24 cellular contexts compared by ENCODE assay signal in genomic region chr2:45676088-45676487, GRCh38. TPM values are rescaled to one million over a fixed set of nuclear protein-coding genes. Genes with fewer than 3 reads are reported as not detected.
DNase-seq lines count a peak whose midpoint lies in the region; ATAC-seq and TF ChIP-seq lines count a peak whose summit lies in the region.
"Had no signal": no experiment of that assay in that cellular context is flagged by ENCODE, and none has a peak within 500 bp of the region (broad histone marks: within the 10 kb centered on the region; RNA-seq: fewer than 3 reads in every experiment).

No MANE protein-coding gene starts in this region.

- peak; percentile 8 for ATAC-seq in body of pancreas
- no peak for ATAC-seq in lung (ENCODE audit: insufficient read depth, low FRiP score)
- ATAC-seq in GM18907 (IDR thresholded peaks at IDR 0.05; ENCODE audit: unreplicated experiment) = no peak
- ATAC-seq: GM12878, natural killer cell had no signal

- no peak for TF ChIP-seq POLR2A in body of pancreas (IDR thresholded peaks at IDR 0.05)
- TF ChIP-seq POLR2A in adrenal gland (IDR thresholded peaks at IDR 0.05) = no peak

- no peaks in the 10 kb centered on the region for H3K36me3 ChIP-seq in body of pancreas (replicated peaks in 1 of 2; ENCODE audit: insufficient read depth in 1 of 2, low read depth in 2 of 2)
- H3K36me3 ChIP-seq in lung (ENCODE audit: control insufficient read depth in 2 of 2, insufficient read depth in 2 of 2, low read length in 2 of 2) = no peaks in the 10 kb centered on the region
- H3K36me3 ChIP-seq in smooth muscle cell (ENCODE audit: low read depth) = no peaks in the 10 kb centered on the region
- H3K36me3 ChIP-seq in adrenal gland (replicated peaks in 1 of 2) = no peaks in the 10 kb centered on the region
- H3K36me3 ChIP-seq: ovary, right lobe of liver had no signal

- peaks cover 11% of the 10 kb centered on the region for H3F3A ChIP-seq in smooth muscle cell (ENCODE audit: low read depth)

- peaks cover 51% of the 10 kb centered on the region for H3K4me1 ChIP-seq in body of pancreas
- H3K4me1 ChIP-seq in lung (ENCODE audit: control insufficient read depth in 2 of 2, insufficient read depth in 2 of 2, low read length in 2 of 2) = peaks cover 7 to 28% of the 10 kb centered on the region in 2 donors
- H3K4me1 ChIP-seq in smooth muscle cell (ENCODE audit: low read depth) = peaks cover 8% of the 10 kb centered on the region
- peaks cover 12 to 25% of the 10 kb centered on the region in 2 donors for H3K4me1 ChIP-seq in adrenal gland (replicated peaks in 1 of 2)

- H3K27ac ChIP-seq in C4-2B (peak overlapping the region; percentile 78), body of pancreas (peak overlapping the region; percentile 69 to 91 (median 86)), lung (ENCODE audit: low read depth in 1 of 2, low read length in 1 of 2) (peak overlapping the region; percentile 58 to 79), smooth muscle cell (ENCODE audit: low read depth) (peak overlapping the region; percentile 86), adrenal gland (peak overlapping the region in 1 of 5 donors; percentile 56)
- H3K27ac ChIP-seq: ovary, right lobe of liver, SK-N-MC had no signal

- WGBS in body of pancreas, 2 donors = 36 to 48% methylated on average over 5 of the region's 5 CpGs
- 88 to 91% methylated on average over 5 of the region's 5 CpGs for WGBS in lung, 2 donors
- 97% methylated on average over 5 of the region's 5 CpGs for WGBS in smooth muscle cell (ENCODE audit: low lambda C conversion rate)
- 92 to 97% (median 95%) methylated on average over 5 of the region's 5 CpGs for whole genome bisulfite sequencing in adrenal gland, 4 donors

- H4K20me1 ChIP-seq in smooth muscle cell (ENCODE audit: low read depth) = no peaks in the 10 kb centered on the region

- peak overlapping the region; percentile 41 for H3K4me2 ChIP-seq in smooth muscle cell

- DNase-seq in body of pancreas (peak in 3 of 4 donors; percentile 20 to 42 (median 22)), lung (ENCODE audit: low spot score) (no peak), smooth muscle cell (lab: John Stamatoyannopoulos, UW; ENCODE audit: unreplicated experiment) (no peak), adrenal gland (no peak), NCI-H187 (lab: John Stamatoyannopoulos, UW) (no peak)
- DNase-seq in activated CD4-positive, alpha-beta T cell treated with anti-CD3 and anti-CD28 coated beads for 1 hour = no peak
- DNase-seq: activated CD4-positive, alpha-beta T cell treated with anti-CD3 and anti-CD28 coated beads, Interleukin-2, amount 10 ng/mL, durations not matched to agents 24 days and 14 days; activated naive CD4-positive, alpha-beta T cell treated with Interleukin-2 at 50 U/mL for 16 hours; activated T-cell treated with anti-CD3 and anti-CD28 coated beads, Interleukin-2, amount 50 U/mL, for 48 hours; amniotic stem cell; cortex of kidney; endodermal cell; H7; natural killer cell; NCI-H187 treated with DMSO at 0.1 percent for 48 hours; NCI-H69; right lobe of liver; stimulated activated CD8-positive, alpha-beta memory T cell treated with anti-CD3 and anti-CD28 coated beads, Interleukin-4, amount 100 ng/mL, for 48 hours; T-helper 2 cell had no signal

- H3K9me3 ChIP-seq in body of pancreas (no peaks in the 10 kb centered on the region), lung (ENCODE audit: control insufficient read depth in 2 of 2, insufficient read depth in 1 of 2, low read length in 1 of 2) (no peaks in the 10 kb centered on the region), smooth muscle cell (replicated peaks; ENCODE audit: low read depth) (no peaks in the 10 kb centered on the region), adrenal gland (replicated peaks in 1 of 3) (no peaks in the 10 kb centered on the region)
- H3K9me3 ChIP-seq: ovary, right lobe of liver had no signal

- TF ChIP-seq CTCF in C4-2B (conservative IDR thresholded peaks at IDR 0.05) = no peak
- no peak for TF ChIP-seq CTCF in body of pancreas (IDR thresholded peaks at IDR 0.05)
- no peak for TF ChIP-seq CTCF in lung (IDR thresholded peaks at IDR 0.05; ENCODE audit: control extremely low read depth, extremely low read depth)
- no peak for TF ChIP-seq CTCF in smooth muscle cell (IDR thresholded peaks at IDR 0.05; ENCODE audit: borderline replicate concordance, insufficient read depth, poor library complexity, severe bottlenecking)
- no peak for TF ChIP-seq CTCF in adrenal gland (IDR thresholded peaks at IDR 0.05)

- H3K4me3 ChIP-seq in body of pancreas = no peak overlapping the region
- H3K4me3 ChIP-seq in lung = no peak overlapping the region
- no peak overlapping the region for H3K4me3 ChIP-seq in smooth muscle cell
- H3K4me3 ChIP-seq in adrenal gland = no peak overlapping the region
- H3K4me3 ChIP-seq: GM12878, ovary, right lobe of liver, SK-N-MC had no signal

- peaks cover 89% of the 10 kb centered on the region for H3K79me2 ChIP-seq in smooth muscle cell (ENCODE audit: low read depth)

- H3K9ac ChIP-seq in smooth muscle cell (ENCODE audit: low read depth) = no peak overlapping the region

- no peak overlapping the region for H2AFZ ChIP-seq in smooth muscle cell (ENCODE audit: low read depth)

- H3K27me3 ChIP-seq in body of pancreas (no peaks in the 10 kb centered on the region), lung (ENCODE audit: control insufficient read depth, insufficient read depth) (no peaks in the 10 kb centered on the region), smooth muscle cell (ENCODE audit: low read depth) (no peaks in the 10 kb centered on the region), adrenal gland (no peaks in the 10 kb centered on the region)
- H3K27me3 ChIP-seq: ovary, right lobe of liver had no signal

- intact Hi-C loops in body of pancreas (cut with DNase I) (no loop called here), adrenal gland (cut with DNase I) (no loop called here)

RNA-seq across cellular contexts. Expression of gene PRKCE, which starts 24.6 kb away (rescaled TPM):
- total RNA-seq in body of pancreas (10 to 100 TPM in 1 of 2 donors, 1 to 10 TPM in 1; 7.3 to 20.8 TPM), lung (10 to 100 TPM; 46.0 to 82.2 TPM), smooth muscle cell (16.2 and 20.6 TPM in 2 replicates), adrenal gland (10 to 100 TPM in 5 of 8 donors, 1 to 10 TPM in 3; 4.4 to 19.2 (median 12.0) TPM)
- polyA plus RNA-seq in lung (10 to 100 TPM; 12.5 to 18.1 TPM), smooth muscle cell (25.4 and 29.1 TPM in 2 replicates), adrenal gland (1 to 10 TPM; 1.9 to 6.7 (median 4.9) TPM)

Comparison
In these comparisons a context has a peak if more than half of its experiments do, and no peak if none do; other contexts are left out.
1. DNase-seq: peak in body of pancreas (3 of 4); none in lung (single experiment), smooth muscle cell (single experiment), activated CD4-positive, alpha-beta T cell treated with anti-CD3 and anti-CD28 coated beads for 1 hour (single experiment), adrenal gland (0 of 7) and NCI-H187 (0 of 2).